In the genomic region with DNA sequence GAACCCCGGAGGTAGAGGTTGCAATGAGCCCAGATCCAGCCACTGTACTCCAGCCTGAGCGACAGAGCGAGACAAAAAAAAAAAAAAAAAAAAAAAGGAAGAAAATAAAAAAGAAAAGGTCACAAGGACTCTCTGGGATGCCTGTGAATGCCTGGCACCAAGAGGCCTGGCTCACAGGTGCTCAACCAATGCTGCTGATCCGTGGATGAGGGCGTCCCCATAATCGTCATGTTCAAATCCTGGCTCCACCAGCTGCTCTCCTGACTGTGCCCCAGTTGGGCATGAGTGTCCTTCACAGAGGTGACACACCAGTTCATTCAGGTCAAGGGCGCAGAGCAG, we compare ENCODE assay signal across 9 cellular contexts. TPM values are rescaled to one million over a fixed set of nuclear protein-coding genes. Genes with fewer than 3 reads are reported as not detected.
DNase-seq lines count a peak whose midpoint lies in the region; ATAC-seq and TF ChIP-seq lines count a peak whose summit lies in the region.
"Had no signal": no experiment of that assay in that cellular context is flagged by ENCODE, and none has a peak within 500 bp of the region (broad histone marks: within the 10 kb centered on the region; RNA-seq: fewer than 3 reads in every experiment).

No MANE protein-coding gene starts in this region.

- H3K36me3 Mint-ChIP-seq in activated T-cell treated with anti-CD3 and anti-CD28 coated beads, Interleukin-2, amount 50 U/mL, for 72 hours (ENCODE audit: insufficient read depth in 2 of 2) = peaks cover 0 to 3% of the 10 kb centered on the region in 2 donors
- H3K36me3 Mint-ChIP-seq in activated T-helper 1 cell treated with anti-CD3 and anti-CD28 coated beads, Interleukin-12 subunit alpha, Interleukin-12 subunit beta, Interleukin-2, Interleukin-4 antibody, amounts not matched to agents 30 ng/mL and 10 ng/mL and 1 ng/mL, durations not matched to agents 14 hours and 24 hours and 36 hours (ENCODE audit: low read depth) = peaks cover 7% of the 10 kb centered on the region
- H3K36me3 Mint-ChIP-seq: activated naive CD4-positive, alpha-beta T cell treated with anti-CD3 and anti-CD28 coated beads, Interleukin-2, amount 50 U/mL, for 72 hours had no signal

- peak in 1 of 2 donors; percentile 0 for ATAC-seq in activated T-cell treated with anti-CD3 and anti-CD28 coated beads, Interleukin-2, amount 50 U/mL, for 72 hours (replicated peaks in 1 of 2)
- no peak for ATAC-seq in HG02763 (IDR thresholded peaks at IDR 0.05; ENCODE audit: unreplicated experiment)

- H3K9me3 Mint-ChIP-seq in activated T-cell treated with anti-CD3 and anti-CD28 coated beads, Interleukin-2, amount 50 U/mL, for 72 hours = no peaks in the 10 kb centered on the region
- no peaks in the 10 kb centered on the region for H3K9me3 Mint-ChIP-seq in activated T-helper 1 cell treated with anti-CD3 and anti-CD28 coated beads, Interleukin-12 subunit alpha, Interleukin-12 subunit beta, Interleukin-2, Interleukin-4 antibody, amounts not matched to agents 30 ng/mL and 10 ng/mL and 1 ng/mL, durations not matched to agents 14 hours and 24 hours and 36 hours
- H3K9me3 Mint-ChIP-seq: activated naive CD4-positive, alpha-beta T cell treated with anti-CD3 and anti-CD28 coated beads, Interleukin-2, amount 50 U/mL, for 72 hours had no signal

- 35 to 46% methylated on average over 7 of the region's 7 CpGs for WGBS in testis, 2 donors

- H3K9me3 ChIP-seq in iPS-20b (ENCODE audit: insufficient read depth, low read depth, low read length) (no peaks in the 10 kb centered on the region), testis (no peaks in the 10 kb centered on the region)

- H3K4me3 ChIP-seq in iPS-20b (ENCODE audit: low read length) (peak overlapping the region; percentile 73; the same call in 1 of the 2 replicates), testis (peak overlapping the region; percentile 86 to 88)

- no peak overlapping the region for H3K9ac ChIP-seq in iPS-20b (ENCODE audit: low read depth, low read length)

- no peak for TF ChIP-seq CTCF in testis (IDR thresholded peaks at IDR 0.05)

- peaks cover 10% of the 10 kb centered on the region for H3K4me1 Mint-ChIP-seq in activated T-cell treated with anti-CD3 and anti-CD28 coated beads, Interleukin-2, amount 50 U/mL, for 72 hours (ENCODE audit: low read depth)
- H3K4me1 Mint-ChIP-seq in activated T-helper 1 cell treated with anti-CD3 and anti-CD28 coated beads, Interleukin-12 subunit alpha, Interleukin-12 subunit beta, Interleukin-2, Interleukin-4 antibody, amounts not matched to agents 30 ng/mL and 10 ng/mL and 1 ng/mL, durations not matched to agents 14 hours and 24 hours and 36 hours (ENCODE audit: low read depth) = no peaks in the 10 kb centered on the region

- H3K4me1 ChIP-seq in iPS-20b (ENCODE audit: insufficient read depth, low read length) = no peaks in the 10 kb centered on the region; the same call in 1 of the 2 replicates
- peaks cover 45% of the 10 kb centered on the region for H3K4me1 ChIP-seq in testis

- H3K27me3 ChIP-seq in iPS-20b (ENCODE audit: insufficient read depth, low read length) (peaks cover 8% of the 10 kb centered on the region; the same call in 1 of the 2 replicates), testis (no peaks in the 10 kb centered on the region)

- no peak overlapping the region for H3K27ac Mint-ChIP-seq in activated T-cell treated with anti-CD3 and anti-CD28 coated beads, Interleukin-2, amount 50 U/mL, for 72 hours
- no peak overlapping the region for H3K27ac Mint-ChIP-seq in activated T-helper 1 cell treated with anti-CD3 and anti-CD28 coated beads, Interleukin-12 subunit alpha, Interleukin-12 subunit beta, Interleukin-2, Interleukin-4 antibody, amounts not matched to agents 30 ng/mL and 10 ng/mL and 1 ng/mL, durations not matched to agents 14 hours and 24 hours and 36 hours
- H3K27ac Mint-ChIP-seq: activated naive CD4-positive, alpha-beta T cell treated with anti-CD3 and anti-CD28 coated beads, Interleukin-2, amount 50 U/mL, for 72 hours had no signal

- intact Hi-C loops in activated T-helper 1 cell treated with anti-CD3 and anti-CD28 coated beads, Interleukin-12 subunit alpha, Interleukin-12 subunit beta, Interleukin-2, Interleukin-4 antibody, amounts not matched to agents 30 ng/mL and 10 ng/mL and 1 ng/mL, durations not matched to agents 14 hours and 24 hours and 36 hours (cut with micrococcal nuclease) = loop anchor here (2.0 to 5.0 kb wide), 2 partner anchors 35 to 81 kb away; a partner anchor contains a TSS
- intact Hi-C loops in testis (cut with DNase I; ENCODE audit: low total_unique reads) = no loop called here

- H3K4me3 Mint-ChIP-seq in activated T-cell treated with anti-CD3 and anti-CD28 coated beads, Interleukin-2, amount 50 U/mL, for 72 hours = peak overlapping the region; percentile 82 to 85
- H3K4me3 Mint-ChIP-seq in activated T-helper 1 cell treated with anti-CD3 and anti-CD28 coated beads, Interleukin-12 subunit alpha, Interleukin-12 subunit beta, Interleukin-2, Interleukin-4 antibody, amounts not matched to agents 30 ng/mL and 10 ng/mL and 1 ng/mL, durations not matched to agents 14 hours and 24 hours and 36 hours = peak overlapping the region; percentile 72

- H3K27me3 Mint-ChIP-seq in activated T-cell treated with anti-CD3 and anti-CD28 coated beads, Interleukin-2, amount 50 U/mL, for 72 hours (ENCODE audit: low read depth) = peaks cover 27% of the 10 kb centered on the region
- peaks cover 2% of the 10 kb centered on the region for H3K27me3 Mint-ChIP-seq in activated T-helper 1 cell treated with anti-CD3 and anti-CD28 coated beads, Interleukin-12 subunit alpha, Interleukin-12 subunit beta, Interleukin-2, Interleukin-4 antibody, amounts not matched to agents 30 ng/mL and 10 ng/mL and 1 ng/mL, durations not matched to agents 14 hours and 24 hours and 36 hours (ENCODE audit: insufficient read depth)

- H3K27ac ChIP-seq in iPS-20b (ENCODE audit: low read length) (no peak overlapping the region), testis (peak overlapping the region in 1 of 2 donors; percentile 82)

- DNase-seq in activated T-cell treated with anti-CD3 and anti-CD28 coated beads, Interleukin-2, amount 50 U/mL, for 72 hours = no peak
- DNase-seq in activated T-cell treated with anti-CD3 and anti-CD28 coated beads for 4 hours (no peak), testis (no peak), CD1c-positive myeloid dendritic cell (ENCODE audit: extremely low spot score) (no peak)
- DNase-seq in activated T-helper 1 cell treated with anti-CD3 and anti-CD28 coated beads, Interleukin-12 subunit alpha, Interleukin-12 subunit beta, Interleukin-2, Interleukin-4 antibody, amounts not matched to agents 30 ng/mL and 10 ng/mL and 1 ng/mL, durations not matched to agents 14 hours and 24 hours and 36 hours (ENCODE audit: low spot score) = no peak
- DNase-seq in stimulated activated CD4-positive, alpha-beta T cell treated with anti-CD3 and anti-CD28 coated beads, Interleukin-15, amount 100 ng/mL, for 24 hours = no peak

- no peak for TF ChIP-seq POLR2A in testis (IDR thresholded peaks at IDR 0.05)

- peaks cover 2% of the 10 kb centered on the region; the same call in 1 of the 2 replicates for H3K36me3 ChIP-seq in iPS-20b (ENCODE audit: insufficient read depth, low read depth, low read length)
- H3K36me3 ChIP-seq in testis (ENCODE audit: low read depth, missing control alignments) = no peaks in the 10 kb centered on the region

RNA-seq across cellular contexts. Expression of a gene that starts 0.6 kb away (rescaled TPM):
- under 1 TPM; 0.41 to 0.79 TPM for total RNA-seq in activated T-cell treated with anti-CD3 and anti-CD28 coated beads, Interleukin-2, amount 50 U/mL, for 72 hours
- 2.6 and 3.2 TPM in 2 replicates for total RNA-seq in activated T-helper 1 cell treated with anti-CD3 and anti-CD28 coated beads, Interleukin-12 subunit alpha, Interleukin-12 subunit beta, Interleukin-2, Interleukin-4 antibody, amounts not matched to agents 30 ng/mL and 10 ng/mL and 1 ng/mL, durations not matched to agents 14 hours and 24 hours and 36 hours
- total RNA-seq in testis = 100 to 1,000 TPM; 191 to 197 TPM
- polyA plus RNA-seq in testis (ENCODE audit: insufficient read depth, low read depth, low replicate concordance) = 84.9 TPM

RNA-seq across cellular contexts. Expression of a gene that starts 9.7 kb away (rescaled TPM):
- total RNA-seq in activated T-cell treated with anti-CD3 and anti-CD28 coated beads, Interleukin-2, amount 50 U/mL, for 72 hours = under 1 TPM in 1 of 2 donors, not detected in 1; 0.84 TPM
- 0.15 and 0.65 TPM in 2 replicates for total RNA-seq in activated T-helper 1 cell treated with anti-CD3 and anti-CD28 coated beads, Interleukin-12 subunit alpha, Interleukin-12 subunit beta, Interleukin-2, Interleukin-4 antibody, amounts not matched to agents 30 ng/mL and 10 ng/mL and 1 ng/mL, durations not matched to agents 14 hours and 24 hours and 36 hours
- 10 to 100 TPM in 1 of 2 donors, 1 to 10 TPM in 1; 7.1 to 10.4 TPM for total RNA-seq in testis
- 2.2 TPM for polyA plus RNA-seq in testis (ENCODE audit: insufficient read depth, low read depth, low replicate concordance)

RNA-seq across cellular contexts. Expression of a gene that starts 37.7 kb away (rescaled TPM):
- 100 to 1,000 TPM; 279 to 285 TPM for total RNA-seq in activated T-cell treated with anti-CD3 and anti-CD28 coated beads, Interleukin-2, amount 50 U/mL, for 72 hours
- 454 and 463 TPM in 2 replicates for total RNA-seq in activated T-helper 1 cell treated with anti-CD3 and anti-CD28 coated beads, Interleukin-12 subunit alpha, Interleukin-12 subunit beta, Interleukin-2, Interleukin-4 antibody, amounts not matched to agents 30 ng/mL and 10 ng/mL and 1 ng/mL, durations not matched to agents 14 hours and 24 hours and 36 hours
- total RNA-seq in testis = 100 to 1,000 TPM; 286 to 336 TPM
- 451 TPM for polyA plus RNA-seq in testis (ENCODE audit: insufficient read depth, low read depth, low replicate concordance)

RNA-seq across cellular contexts. Expression of a gene that starts 38.0 kb away (rescaled TPM):
- 10 to 100 TPM; 22.4 to 29.4 TPM for total RNA-seq in activated T-cell treated with anti-CD3 and anti-CD28 coated beads, Interleukin-2, amount 50 U/mL, for 72 hours
- total RNA-seq in activated T-helper 1 cell treated with anti-CD3 and anti-CD28 coated beads, Interleukin-12 subunit alpha, Interleukin-12 subunit beta, Interleukin-2, Interleukin-4 antibody, amounts not matched to agents 30 ng/mL and 10 ng/mL and 1 ng/mL, durations not matched to agents 14 hours and 24 hours and 36 hours = 53.3 and 59.4 TPM in 2 replicates
- total RNA-seq in testis = 10 to 100 TPM; 66.8 to 99.2 TPM
- polyA plus RNA-seq in testis (ENCODE audit: insufficient read depth, low read depth, low replicate concordance) = 55.1 TPM

Comparison
In these comparisons a context has a peak if more than half of its experiments do, and no peak if none do; other contexts are left out.
1. RNA of a gene that starts 0.6 kb away (total RNA-seq): 191 to 197 TPM in testis; 2.6 to 3.2 TPM in activated T-helper 1 cell treated with anti-CD3 and anti-CD28 coated beads, Interleukin-12 subunit alpha, Interleukin-12 subunit beta, Interleukin-2, Interleukin-4 antibody, amounts not matched to agents 30 ng/mL and 10 ng/mL and 1 ng/mL, durations not matched to agents 14 hours and 24 hours and 36 hours and 0.41 to 0.79 TPM in activated T-cell treated with anti-CD3 and anti-CD28 coated beads, Interleukin-2, amount 50 U/mL, for 72 hours; every median in the first group is over 10 times any median in the second.